In genomic region chr12:52023182-52023975, GRCh38 we compare ENCODE assay signal across 1 cellular context.
TF ChIP-seq lines count a peak whose summit lies in the region.

No MANE protein-coding gene starts in this region.

TF ChIP-seq in HEK293, 187 proteins besides CTCF, POLR2A, EP300 and RAD21 (continued from another document):
- no peak for TF ChIP-seq ZNF513 (tag by site-specific recombination; IDR thresholded peaks at IDR 0.05)
- TF ChIP-seq ZNF157 (tag by site-specific recombination; IDR thresholded peaks at IDR 0.05): no peak
- TF ChIP-seq ZNF645 (tag by site-specific recombination; IDR thresholded peaks at IDR 0.05): no peak
- TF ChIP-seq ZNF473 (tag by site-specific recombination; IDR thresholded peaks at IDR 0.05): no peak
- TF ChIP-seq SP7 (tag by site-specific recombination; IDR thresholded peaks at IDR 0.05): peak; percentile 63; the same call in 1 of the 2 replicates
- no peak for TF ChIP-seq INSM2 (tag by site-specific recombination; IDR thresholded peaks at IDR 0.05)
- no peak; the same call in 1 of the 2 replicates for TF ChIP-seq ZNF335 (tag by site-specific recombination; conservative IDR thresholded peaks at IDR 0.05)
- TF ChIP-seq KLF1 (tag by site-specific recombination; IDR thresholded peaks at IDR 0.05): peak; percentile 96
- TF ChIP-seq PBX3 (CRISPR knock-in tag; IDR thresholded peaks at IDR 0.05): no peak
- TF ChIP-seq IKZF3 (tag by site-specific recombination; IDR thresholded peaks at IDR 0.05): no peak
- no peak for TF ChIP-seq ZNF24 (tag by site-specific recombination; IDR thresholded peaks at IDR 0.05)
- TF ChIP-seq ZNF138 (tag by site-specific recombination; IDR thresholded peaks at IDR 0.05; ENCODE audit: borderline replicate concordance): no peak
- TF ChIP-seq ZNF10 (tag by site-specific recombination; IDR thresholded peaks at IDR 0.05): peak; percentile 89
- TF ChIP-seq KLF8 (tag by site-specific recombination; IDR thresholded peaks at IDR 0.05): peak; percentile 79
- TF ChIP-seq ZNF394 (tag by site-specific recombination; IDR thresholded peaks at IDR 0.05; ENCODE audit: borderline replicate concordance): peak; percentile 72; the same call in 1 of the 2 replicates
- 0 out of 2 replicates have a peak, but pooled peaks have one; percentile 29 for TF ChIP-seq ZNF639 (tag by site-specific recombination; IDR thresholded peaks at IDR 0.05)
- TF ChIP-seq ZBTB26 (tag by site-specific recombination; optimal IDR thresholded peaks at IDR 0.05): peak; percentile 41
- TF ChIP-seq ZSCAN4 (tag by site-specific recombination; IDR thresholded peaks at IDR 0.05): 0 out of 2 replicates have a peak, but pooled peaks have one; percentile 19
- no peak for TF ChIP-seq ZNF830 (tag by site-specific recombination; IDR thresholded peaks at IDR 0.05; ENCODE audit: low read depth)
- 0 out of 2 replicates have a peak, but pooled peaks have one; percentile 27 for TF ChIP-seq HIC1 (tag by site-specific recombination; IDR thresholded peaks at IDR 0.05)
- TF ChIP-seq SP3 (tag by site-specific recombination; IDR thresholded peaks at IDR 0.05): peak; percentile 92
- TF ChIP-seq AEBP2 (tag by site-specific recombination; IDR thresholded peaks at IDR 0.05; ENCODE audit: borderline replicate concordance): no peak
- peak; percentile 67; the same call in 1 of the 2 replicates for TF ChIP-seq ZXDB (tag by site-specific recombination; IDR thresholded peaks at IDR 0.05)
- no peak for TF ChIP-seq ZBTB44 (tag by site-specific recombination; IDR thresholded peaks at IDR 0.05)
- peak; percentile 100 for TF ChIP-seq KLF9 (tag by site-specific recombination; IDR thresholded peaks at IDR 0.05; ENCODE audit: low read depth)
- TF ChIP-seq KLF17 (tag by site-specific recombination; IDR thresholded peaks at IDR 0.05): peak; percentile 79; the same call in 1 of the 2 replicates
- TF ChIP-seq ZNF843 (tag by site-specific recombination; IDR thresholded peaks at IDR 0.05): peak; percentile 62; the same call in 1 of the 2 replicates
- no peak for TF ChIP-seq ZFP41 (tag by site-specific recombination; IDR thresholded peaks at IDR 0.05; ENCODE audit: borderline replicate concordance)
- TF ChIP-seq ZNF692 (tag by site-specific recombination; IDR thresholded peaks at IDR 0.05): peak; percentile 72
- TF ChIP-seq TCF7L2 (IDR thresholded peaks at IDR 0.05; ENCODE audit: borderline replicate concordance, low read depth, low read length): no peak
- TF ChIP-seq SP2 (tag by site-specific recombination; IDR thresholded peaks at IDR 0.05): peak; percentile 91
- peak; percentile 83 for TF ChIP-seq GLIS1 (tag by site-specific recombination; IDR thresholded peaks at IDR 0.05)
- no peak for TF ChIP-seq ZNF704 (tag by site-specific recombination; IDR thresholded peaks at IDR 0.05)
- peak; percentile 94 for TF ChIP-seq GLIS2 (tag by site-specific recombination; IDR thresholded peaks at IDR 0.05)
- TF ChIP-seq ZIC2 (tag by site-specific recombination; IDR thresholded peaks at IDR 0.05): peak; percentile 95
- peak; percentile 98 for TF ChIP-seq ZNF610 (tag by site-specific recombination; IDR thresholded peaks at IDR 0.05; ENCODE audit: borderline replicate concordance)
- no peak for TF ChIP-seq ZNF112 (tag by site-specific recombination; IDR thresholded peaks at IDR 0.05)
- TF ChIP-seq ZNF600 (tag by site-specific recombination; IDR thresholded peaks at IDR 0.05): peak; percentile 80
TF ChIP-seq in HEK293: peak in this region for 46.
